Comparison of ENCODE assay signal across 16 cellular contexts in genomic region chr9:24939099-24939850, GRCh38.
DNase-seq lines count a peak whose midpoint lies in the region; ATAC-seq, FAIRE-seq and TF ChIP-seq lines count a peak whose summit lies in the region.
"Had no signal": no experiment of that assay in that cellular context is flagged by ENCODE, and none has a peak within 500 bp of the region (broad histone marks: within the 10 kb centered on the region; RNA-seq: fewer than 3 reads in every experiment).

No MANE protein-coding gene starts in this region.

- H3F3A ChIP-seq in SK-N-SH (replicated peaks; ENCODE audit: insufficient read depth): no peaks in the 10 kb centered on the region

- no peak for FAIRE-seq in HTR-8/SVneo (lab: Jason Lieb, UNC)

- H3K36me3 ChIP-seq in SK-N-SH (replicated peaks in 1 of 2; ENCODE audit: control insufficient read depth in 1 of 2, insufficient read depth in 2 of 2, low read length in 1 of 2): no peaks in the 10 kb centered on the region
- H3K36me3 ChIP-seq: cardiac muscle cell had no signal

- peak in 1 of 2 experiments; percentile 79; a peak in 2 of 4 replicates for TF ChIP-seq EP300 in SK-N-SH (IDR thresholded peaks at IDR 0.05; ENCODE audit: borderline replicate concordance in 1 of 2, low read depth in 1 of 2, low read length in 1 of 2)

- no peak overlapping the region for H2AFZ ChIP-seq in SK-N-SH (ENCODE audit: low read depth)

- H3K9me3 ChIP-seq in SK-N-SH: no peaks in the 10 kb centered on the region

- H3K27ac ChIP-seq in SK-N-SH (ENCODE audit: low read depth in 2 of 2, low read length in 1 of 2): peak overlapping the region in 1 of 2 experiments; percentile 53; a peak in 2 of 4 replicates
- H3K27ac ChIP-seq: cardiac muscle cell had no signal

- H3K4me2 ChIP-seq in SK-N-SH: no peak overlapping the region

- H3K9ac ChIP-seq in SK-N-SH: no peak overlapping the region

- peaks cover 0 to 7% of the 10 kb centered on the region in 2 experiments; a peak in 2 of 4 replicates for H3K4me1 ChIP-seq in SK-N-SH (ENCODE audit: control insufficient read depth in 1 of 2, insufficient read depth in 2 of 2, low read depth in 1 of 2, low read length in 1 of 2)

- no peaks in the 10 kb centered on the region for H3K27me3 ChIP-seq in SK-N-SH (ENCODE audit: insufficient read depth)
- H3K27me3 ChIP-seq: cardiac muscle cell had no signal

- no peaks in the 10 kb centered on the region for H3K79me2 ChIP-seq in SK-N-SH (ENCODE audit: insufficient read depth)

- WGBS in SK-N-SH (ENCODE audit: low lambda C conversion rate): 17% methylated on average over 5 of the region's 5 CpGs

- CTCF ChIA-PET in SK-N-SH (lab: Yijun Ruan, JAX): interaction anchor here (0.6 kb wide), 1 partner anchor 11 kb away, joined by 3 read pairs; no protein-coding TSS in a partner anchor

- H3K9me2 ChIP-seq in SK-N-SH: 0 out of 2 replicates have a peak, but pooled peaks cover 2% of the 10 kb centered on the region

- no peak for TF ChIP-seq CTCF in SK-N-SH (IDR thresholded peaks at IDR 0.05)

- H4K20me1 ChIP-seq in SK-N-SH (ENCODE audit: insufficient read depth): no peaks in the 10 kb centered on the region

- POLR2A ChIA-PET in SK-N-SH (lab: Yijun Ruan, JAX): no interaction called here

- DNase-seq in NCI-H128 (lab: John Stamatoyannopoulos, UW; ENCODE audit: unreplicated experiment) (peak; percentile 16), NCI-H446 treated with DMSO at 0.1 percent for 48 hours (lab: John Stamatoyannopoulos, UW) (peak; percentile 17), SK-N-SH (peak; percentile 23), retina (peak; percentile 56), activated gamma-delta T cell treated with Interleukin-2 at 50 U/mL for 16 hours (no peak), HTR-8/SVneo (ENCODE audit: insufficient read length, low spot score) (no peak)
- no peak for DNase-seq in stimulated activated naive CD8-positive, alpha-beta T cell treated with anti-CD3 and anti-CD28 coated beads, Interleukin-15, Interleukin-2, amounts not matched to agents 100 U/mL and 50 U/mL, for 24 hours
- DNase-seq: activated CD4-positive, alpha-beta T cell treated with anti-CD3 and anti-CD28 coated beads, Interleukin-2, amount 10 ng/mL, durations not matched to agents 24 days and 14 days; activated naive CD4-positive, alpha-beta T cell treated with anti-CD3 and anti-CD28 coated beads, Interleukin-2, amount 50 U/mL, for 16 hours; activated T-cell treated with anti-CD3 and anti-CD28 coated beads, Interleukin-2, amount 50 U/mL, for 72 hours; dermis blood vessel endothelial cell; GOT3; NCI-H1436; stimulated activated CD4-positive, alpha-beta T cell treated with anti-CD3 and anti-CD28 coated beads, Interleukin-4, amount 100 ng/mL, for 1 hour; stimulated activated naive CD4-positive, alpha-beta T cell treated with Interleukin-2 at 50 U/mL for 16 hours had no signal

- peak; percentile 16; the same call in 1 of the 2 replicates for TF ChIP-seq RAD21 in SK-N-SH (IDR thresholded peaks at IDR 0.05; ENCODE audit: low read length)

- no peak overlapping the region for H3K4me3 ChIP-seq in SK-N-SH (ENCODE audit: low read depth in 2 of 2, low read length in 1 of 2)
- H3K4me3 ChIP-seq: cardiac muscle cell had no signal

- ATAC-seq in stimulated activated naive CD8-positive, alpha-beta T cell treated with anti-CD3 and anti-CD28 coated beads, Interleukin-15, Interleukin-2, amounts not matched to agents 100 U/mL and 50 U/mL, for 24 hours: no peak
- ATAC-seq: activated T-cell treated with anti-CD3 and anti-CD28 coated beads, Interleukin-2, amount 50 U/mL, for 72 hours had no signal

TF ChIP-seq in SK-N-SH, 30 proteins besides CTCF, POLR2A, EP300 and RAD21:
- TF ChIP-seq FOXM1 (IDR thresholded peaks at IDR 0.05; ENCODE audit: low read depth) (no peak), SMC3 (IDR thresholded peaks at IDR 0.05; ENCODE audit: low read depth, low read length) (no peak), CHD2 (IDR thresholded peaks at IDR 0.05; ENCODE audit: low read length, partially characterized antibody) (peak; percentile 7), NFIC (IDR thresholded peaks at IDR 0.05; ENCODE audit: borderline replicate concordance) (no peak), MEF2A (IDR thresholded peaks at IDR 0.05; ENCODE audit: borderline replicate concordance, low read depth) (no peak), RCOR1 (IDR thresholded peaks at IDR 0.05; ENCODE audit: low read length) (peak; percentile 81), MAX (IDR thresholded peaks at IDR 0.05; ENCODE audit: low read depth) (no peak), YY1 (IDR thresholded peaks at IDR 0.05; ENCODE audit: low read depth) (no peak), TCF12 (IDR thresholded peaks at IDR 0.05) (no peak), FOXJ3 (CRISPR knock-in tag; IDR thresholded peaks at IDR 0.05) (peak; percentile 81), SIN3A (IDR thresholded peaks at IDR 0.05; ENCODE audit: borderline replicate concordance, low read depth, low read length) (no peak), POLR2AphosphoS5 (IDR thresholded peaks at IDR 0.05; ENCODE audit: low read depth, low read length) (no peak), MXI1 (IDR thresholded peaks at IDR 0.05; ENCODE audit: low read depth, low read length) (no peak), NRF1 (IDR thresholded peaks at IDR 0.05; ENCODE audit: low read depth, low read length) (no peak), ELF1 (IDR thresholded peaks at IDR 0.05) (no peak), GATA2 (CRISPR knock-in tag; IDR thresholded peaks at IDR 0.05) (peak; percentile 87)
- TF ChIP-seq, protein P1, sequence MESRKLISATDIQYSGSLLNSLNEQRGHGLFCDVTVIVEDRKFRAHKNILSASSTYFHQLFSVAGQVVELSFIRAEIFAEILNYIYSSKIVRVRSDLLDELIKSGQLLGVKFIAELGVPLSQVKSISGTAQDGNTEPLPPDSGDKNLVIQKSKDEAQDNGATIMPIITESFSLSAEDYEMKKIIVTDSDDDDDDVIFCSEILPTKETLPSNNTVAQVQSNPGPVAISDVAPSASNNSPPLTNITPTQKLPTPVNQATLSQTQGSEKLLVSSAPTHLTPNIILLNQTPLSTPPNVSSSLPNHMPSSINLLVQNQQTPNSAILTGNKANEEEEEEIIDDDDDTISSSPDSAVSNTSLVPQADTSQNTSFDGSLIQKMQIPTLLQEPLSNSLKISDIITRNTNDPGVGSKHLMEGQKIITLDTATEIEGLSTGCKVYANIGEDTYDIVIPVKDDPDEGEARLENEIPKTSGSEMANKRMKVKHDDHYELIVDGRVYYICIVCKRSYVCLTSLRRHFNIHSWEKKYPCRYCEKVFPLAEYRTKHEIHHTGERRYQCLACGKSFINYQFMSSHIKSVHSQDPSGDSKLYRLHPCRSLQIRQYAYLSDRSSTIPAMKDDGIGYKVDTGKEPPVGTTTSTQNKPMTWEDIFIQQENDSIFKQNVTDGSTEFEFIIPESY (IDR thresholded peaks at IDR 0.05; ENCODE audit: borderline replicate concordance, low read depth): no peak
- TF ChIP-seq, protein P2, sequence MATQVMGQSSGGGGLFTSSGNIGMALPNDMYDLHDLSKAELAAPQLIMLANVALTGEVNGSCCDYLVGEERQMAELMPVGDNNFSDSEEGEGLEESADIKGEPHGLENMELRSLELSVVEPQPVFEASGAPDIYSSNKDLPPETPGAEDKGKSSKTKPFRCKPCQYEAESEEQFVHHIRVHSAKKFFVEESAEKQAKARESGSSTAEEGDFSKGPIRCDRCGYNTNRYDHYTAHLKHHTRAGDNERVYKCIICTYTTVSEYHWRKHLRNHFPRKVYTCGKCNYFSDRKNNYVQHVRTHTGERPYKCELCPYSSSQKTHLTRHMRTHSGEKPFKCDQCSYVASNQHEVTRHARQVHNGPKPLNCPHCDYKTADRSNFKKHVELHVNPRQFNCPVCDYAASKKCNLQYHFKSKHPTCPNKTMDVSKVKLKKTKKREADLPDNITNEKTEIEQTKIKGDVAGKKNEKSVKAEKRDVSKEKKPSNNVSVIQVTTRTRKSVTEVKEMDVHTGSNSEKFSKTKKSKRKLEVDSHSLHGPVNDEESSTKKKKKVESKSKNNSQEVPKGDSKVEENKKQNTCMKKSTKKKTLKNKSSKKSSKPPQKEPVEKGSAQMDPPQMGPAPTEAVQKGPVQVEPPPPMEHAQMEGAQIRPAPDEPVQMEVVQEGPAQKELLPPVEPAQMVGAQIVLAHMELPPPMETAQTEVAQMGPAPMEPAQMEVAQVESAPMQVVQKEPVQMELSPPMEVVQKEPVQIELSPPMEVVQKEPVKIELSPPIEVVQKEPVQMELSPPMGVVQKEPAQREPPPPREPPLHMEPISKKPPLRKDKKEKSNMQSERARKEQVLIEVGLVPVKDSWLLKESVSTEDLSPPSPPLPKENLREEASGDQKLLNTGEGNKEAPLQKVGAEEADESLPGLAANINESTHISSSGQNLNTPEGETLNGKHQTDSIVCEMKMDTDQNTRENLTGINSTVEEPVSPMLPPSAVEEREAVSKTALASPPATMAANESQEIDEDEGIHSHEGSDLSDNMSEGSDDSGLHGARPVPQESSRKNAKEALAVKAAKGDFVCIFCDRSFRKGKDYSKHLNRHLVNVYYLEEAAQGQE (IDR thresholded peaks at IDR 0.05; ENCODE audit: low read depth, low read length): no peak
- TF ChIP-seq, protein P3, sequence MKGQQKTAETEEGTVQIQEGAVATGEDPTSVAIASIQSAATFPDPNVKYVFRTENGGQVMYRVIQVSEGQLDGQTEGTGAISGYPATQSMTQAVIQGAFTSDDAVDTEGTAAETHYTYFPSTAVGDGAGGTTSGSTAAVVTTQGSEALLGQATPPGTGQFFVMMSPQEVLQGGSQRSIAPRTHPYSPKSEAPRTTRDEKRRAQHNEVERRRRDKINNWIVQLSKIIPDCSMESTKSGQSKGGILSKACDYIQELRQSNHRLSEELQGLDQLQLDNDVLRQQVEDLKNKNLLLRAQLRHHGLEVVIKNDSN (IDR thresholded peaks at IDR 0.05; ENCODE audit: borderline replicate concordance, low read depth): no peak

Comparison
In these comparisons a context has a peak if more than half of its experiments do, and no peak if none do; other contexts are left out.
1. DNase-seq: peak in NCI-H128 (single experiment), NCI-H446 treated with DMSO at 0.1 percent for 48 hours (single experiment), SK-N-SH (single experiment) and retina (single experiment); none in activated gamma-delta T cell treated with Interleukin-2 at 50 U/mL for 16 hours (single experiment), HTR-8/SVneo (single experiment) and stimulated activated naive CD8-positive, alpha-beta T cell treated with anti-CD3 and anti-CD28 coated beads, Interleukin-15, Interleukin-2, amounts not matched to agents 100 U/mL and 50 U/mL, for 24 hours (single experiment).